ENCODE assay signal across 22 cellular contexts in the genomic region with DNA sequence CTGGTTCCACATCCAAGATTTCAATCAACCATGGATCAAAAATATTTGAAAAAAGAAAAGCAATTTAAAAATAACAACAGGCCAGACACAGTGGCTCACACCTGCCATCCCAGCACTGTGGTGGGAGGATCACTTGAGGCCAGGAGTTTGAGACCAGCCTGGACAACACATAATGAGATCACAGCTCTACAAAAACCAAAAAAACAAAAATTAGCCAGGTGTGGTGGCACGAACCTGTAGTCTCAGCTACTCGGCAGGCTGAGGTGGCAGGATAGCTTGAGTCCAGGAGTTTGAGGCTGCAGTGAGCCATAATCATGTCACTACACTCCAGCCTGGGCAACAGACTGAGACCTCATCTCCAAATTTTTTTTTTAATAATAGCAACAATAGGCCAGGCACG. TPM values are rescaled to one million over a fixed set of nuclear protein-coding genes. Genes with fewer than 3 reads are reported as not detected.
DNase-seq lines count a peak whose midpoint lies in the region; ATAC-seq, FAIRE-seq and TF ChIP-seq lines count a peak whose summit lies in the region.
"Had no signal": no experiment of that assay in that cellular context is flagged by ENCODE, and none has a peak within 500 bp of the region (broad histone marks: within the 10 kb centered on the region; RNA-seq: fewer than 3 reads in every experiment).

No MANE protein-coding gene starts in this region.

- intact Hi-C loops in transverse colon (cut with DNase I; ENCODE audit: low total_unique reads), result no loop called here

- H3K4me1 ChIP-seq in transverse colon, result peaks cover 0 to 6% (median 5%) of the 10 kb centered on the region in 4 donors
- peaks cover 16% of the 10 kb centered on the region for H3K4me1 ChIP-seq in effector memory CD4-positive, alpha-beta T cell (ENCODE audit: control insufficient read depth, insufficient read depth, low read length, poor library complexity, severe bottlenecking)

- H3K27me3 ChIP-seq in transverse colon, result peaks cover 4% of the 10 kb centered on the region
- H3K27me3 ChIP-seq in effector memory CD4-positive, alpha-beta T cell (replicated peaks; ENCODE audit: control insufficient read depth, insufficient read depth, low read length, poor library complexity, severe bottlenecking), result no peaks in the 10 kb centered on the region
- H3K27me3 ChIP-seq: BLaER1 had no signal

- H3K27ac ChIP-seq in transverse colon, result no peak overlapping the region
- no peak overlapping the region for H3K27ac ChIP-seq in effector memory CD4-positive, alpha-beta T cell (ENCODE audit: insufficient read depth, low read length, poor library complexity, severe bottlenecking)
- H3K27ac ChIP-seq: BLaER1, RWPE1 had no signal

- H3K4me3 ChIP-seq in transverse colon, result no peak overlapping the region
- no peak overlapping the region for H3K4me3 ChIP-seq in effector memory CD4-positive, alpha-beta T cell (ENCODE audit: insufficient read depth, low read depth, low read length, poor library complexity, severe bottlenecking)
- H3K4me3 ChIP-seq: BLaER1 had no signal

- no peak for DNase-seq in activated T-cell treated with anti-CD3 and anti-CD28 coated beads, Interleukin-2, amount 50 U/mL, for 24 hours
- no peak for DNase-seq in activated T-cell treated with anti-CD3 and anti-CD28 coated beads, Interleukin-2, amount 50 U/mL, for 1 hour
- DNase-seq in GM18507 (ENCODE audit: extremely low spot score, insufficient read length, low read depth), result no peak
- no peak for DNase-seq in activated naive CD8-positive, alpha-beta T cell treated with anti-CD3 and anti-CD28 coated beads for 36 hours
- no peak for DNase-seq in stimulated activated effector memory CD8-positive, alpha-beta T cell treated with anti-CD3 and anti-CD28 coated beads, Interleukin-12 subunit alpha, Interleukin-12 subunit beta, amount 100 ng/mL, for 72 hours (ENCODE audit: low spot score in 2 of 2)
- DNase-seq in transverse colon, result no peak
- no peak for DNase-seq in effector memory CD4-positive, alpha-beta T cell
- DNase-seq: CD8-positive, alpha-beta memory T cell; DND-41; HFFc6; NCI-H1048; NCI-H1436 treated with DMSO at 0.1 percent for 48 hours; NCI-H2081; NCI-H510A; NCI-H774 had no signal

- TF ChIP-seq CTCF in transverse colon (IDR thresholded peaks at IDR 0.05), result no peak

- H3K27ac Mint-ChIP-seq in activated T-cell treated with anti-CD3 and anti-CD28 coated beads, Interleukin-2, amount 50 U/mL, for 24 hours, result no peak overlapping the region
- H3K27ac Mint-ChIP-seq in activated naive CD8-positive, alpha-beta T cell treated with anti-CD3 and anti-CD28 coated beads for 36 hours, result peak overlapping the region; percentile 82
- peak overlapping the region; percentile 82 for H3K27ac Mint-ChIP-seq in stimulated activated effector memory CD8-positive, alpha-beta T cell treated with anti-CD3 and anti-CD28 coated beads, Interleukin-12 subunit alpha, Interleukin-12 subunit beta, amount 100 ng/mL, for 72 hours
- H3K27ac Mint-ChIP-seq: HFFc6 had no signal

- no peaks in the 10 kb centered on the region for H3K9me3 Mint-ChIP-seq in activated T-cell treated with anti-CD3 and anti-CD28 coated beads, Interleukin-2, amount 50 U/mL, for 24 hours
- no peaks in the 10 kb centered on the region for H3K9me3 Mint-ChIP-seq in activated naive CD8-positive, alpha-beta T cell treated with anti-CD3 and anti-CD28 coated beads for 36 hours
- H3K9me3 Mint-ChIP-seq in stimulated activated effector memory CD8-positive, alpha-beta T cell treated with anti-CD3 and anti-CD28 coated beads, Interleukin-12 subunit alpha, Interleukin-12 subunit beta, amount 100 ng/mL, for 72 hours, result no peaks in the 10 kb centered on the region
- H3K9me3 Mint-ChIP-seq: CD8-positive, alpha-beta memory T cell; HFFc6 had no signal

- no peaks in the 10 kb centered on the region for H3K36me3 Mint-ChIP-seq in activated T-cell treated with anti-CD3 and anti-CD28 coated beads, Interleukin-2, amount 50 U/mL, for 24 hours (ENCODE audit: low read depth)
- H3K36me3 Mint-ChIP-seq in activated naive CD8-positive, alpha-beta T cell treated with anti-CD3 and anti-CD28 coated beads for 36 hours, result peaks cover 13% of the 10 kb centered on the region
- H3K36me3 Mint-ChIP-seq in stimulated activated effector memory CD8-positive, alpha-beta T cell treated with anti-CD3 and anti-CD28 coated beads, Interleukin-12 subunit alpha, Interleukin-12 subunit beta, amount 100 ng/mL, for 72 hours, result peaks cover 29% of the 10 kb centered on the region

- H3K27me3 Mint-ChIP-seq in activated T-cell treated with anti-CD3 and anti-CD28 coated beads, Interleukin-2, amount 50 U/mL, for 24 hours, result peaks cover 18% of the 10 kb centered on the region
- H3K27me3 Mint-ChIP-seq in activated naive CD8-positive, alpha-beta T cell treated with anti-CD3 and anti-CD28 coated beads for 36 hours, result no peaks in the 10 kb centered on the region

- WGBS in transverse colon (ENCODE audit: low coverage in 1 of 2), 2 donors, result 64 to 83% methylated on average over 1 to 3 of the region's 3 CpGs

- no peak for TF ChIP-seq POLR2A in transverse colon (IDR thresholded peaks at IDR 0.05)

- peak; percentile 65 for FAIRE-seq in GM18507 (lab: Jason Lieb, UNC)
- FAIRE-seq: A204.1, G401.6, H54 had no signal

- peak overlapping the region; percentile 67 for H3K4me3 Mint-ChIP-seq in activated T-cell treated with anti-CD3 and anti-CD28 coated beads, Interleukin-2, amount 50 U/mL, for 24 hours
- peak overlapping the region; percentile 77 for H3K4me3 Mint-ChIP-seq in activated naive CD8-positive, alpha-beta T cell treated with anti-CD3 and anti-CD28 coated beads for 36 hours
- H3K4me3 Mint-ChIP-seq in stimulated activated effector memory CD8-positive, alpha-beta T cell treated with anti-CD3 and anti-CD28 coated beads, Interleukin-12 subunit alpha, Interleukin-12 subunit beta, amount 100 ng/mL, for 72 hours, result peak overlapping the region; percentile 71
- H3K4me3 Mint-ChIP-seq: HFFc6 had no signal

- peaks cover 82% of the 10 kb centered on the region for H3K4me1 Mint-ChIP-seq in activated T-cell treated with anti-CD3 and anti-CD28 coated beads, Interleukin-2, amount 50 U/mL, for 24 hours (ENCODE audit: low read depth)
- H3K4me1 Mint-ChIP-seq in activated naive CD8-positive, alpha-beta T cell treated with anti-CD3 and anti-CD28 coated beads for 36 hours, result peaks cover 70% of the 10 kb centered on the region
- H3K4me1 Mint-ChIP-seq in stimulated activated effector memory CD8-positive, alpha-beta T cell treated with anti-CD3 and anti-CD28 coated beads, Interleukin-12 subunit alpha, Interleukin-12 subunit beta, amount 100 ng/mL, for 72 hours, result peaks cover 69% of the 10 kb centered on the region

- ATAC-seq in stimulated activated effector memory CD8-positive, alpha-beta T cell treated with anti-CD3 and anti-CD28 coated beads, Interleukin-12 subunit alpha, Interleukin-12 subunit beta, amount 100 ng/mL, for 72 hours, result no peak
- no peak for ATAC-seq in HG02571 (IDR thresholded peaks at IDR 0.05; ENCODE audit: unreplicated experiment)

- H3K36me3 ChIP-seq in transverse colon, result no peaks in the 10 kb centered on the region
- H3K36me3 ChIP-seq in effector memory CD4-positive, alpha-beta T cell (ENCODE audit: control insufficient read depth, insufficient read depth, low read length), result no peaks in the 10 kb centered on the region
- H3K36me3 ChIP-seq: BLaER1 had no signal

- no peak for TF ChIP-seq EP300 in transverse colon (IDR thresholded peaks at IDR 0.05; ENCODE audit: low read depth)

- in situ Hi-C loops in transverse colon (cut with MboI; ENCODE audit: low pct_ligation_motif_present in 1 of 4, low pct_unique_long_range_greater_than_20kb in 1 of 4, low sequenced_read_pairs in 3 of 4), result loop anchor here in 3 of 4 donors (10.0 kb wide), 2 partner anchors 78 to 158 kb away; no protein-coding TSS in a partner anchor

- no peaks in the 10 kb centered on the region for H3K9me3 ChIP-seq in transverse colon
- no peaks in the 10 kb centered on the region for H3K9me3 ChIP-seq in effector memory CD4-positive, alpha-beta T cell (ENCODE audit: control insufficient read depth, low read length)
- H3K9me3 ChIP-seq: BLaER1 had no signal

RNA-seq across cellular contexts. Expression of gene SPATA3, which starts 13.4 kb away (rescaled TPM):
- not detected for total RNA-seq in activated naive CD8-positive, alpha-beta T cell treated with anti-CD3 and anti-CD28 coated beads for 36 hours
- not detected for total RNA-seq in transverse colon
- total RNA-seq: HFFc6, MCF 10A had no signal

RNA-seq across cellular contexts. Expression of gene C2orf72, which starts 54.8 kb away (rescaled TPM):
- total RNA-seq in activated naive CD8-positive, alpha-beta T cell treated with anti-CD3 and anti-CD28 coated beads for 36 hours, result 1 to 10 TPM; 2.3 to 2.4 TPM
- 10 to 100 TPM; 15.9 to 52.7 (median 23.6) TPM for total RNA-seq in transverse colon
- total RNA-seq: HFFc6, MCF 10A had no signal

RNA-seq across cellular contexts. Expression of gene GPR55, which starts 57.5 kb away (rescaled TPM):
- total RNA-seq in activated naive CD8-positive, alpha-beta T cell treated with anti-CD3 and anti-CD28 coated beads for 36 hours, result 10 to 100 TPM; 18.8 to 20.4 TPM
- 10 to 100 TPM in 1 of 4 donors, 1 to 10 TPM in 2, under 1 TPM in 1; 0.40 to 16.1 (median 2.0) TPM for total RNA-seq in transverse colon
- total RNA-seq: HFFc6, MCF 10A had no signal

Comparison
In these comparisons a context has a peak if more than half of its experiments do, and no peak if none do; other contexts are left out.
1. RNA of gene C2orf72, which starts 54.8 kb away (total RNA-seq): 15.9 to 52.7 TPM in transverse colon; 2.3 to 2.4 TPM in activated naive CD8-positive, alpha-beta T cell treated with anti-CD3 and anti-CD28 coated beads for 36 hours; every median in the first group is over 4 times any median in the second.
2. Peak in every context shown above with its lines, with median percentiles within 50 percentile points of each other: H3K4me3 Mint-ChIP-seq.